In genomic region chr10:75088640-75089039, GRCh38 we compare ENCODE assay signal across 34 cellular contexts.
"Had no signal": no experiment of that assay in that cellular context is flagged by ENCODE, and none has a peak within 500 bp of the region (broad histone marks: within the 10 kb centered on the region; RNA-seq: fewer than 3 reads in every experiment).

No MANE protein-coding gene starts in this region.

- H3K27ac ChIP-seq: adrenal gland, ascending aorta, body of pancreas, brain microvascular endothelial cell, breast epithelium, cardiac muscle cell had no signal

- H3K4me1 ChIP-seq: adrenal gland, ascending aorta, breast epithelium had no signal

- H3K4me3 ChIP-seq: adrenal gland, ascending aorta, body of pancreas, breast epithelium, cardiac muscle cell had no signal

- H3K9me3 ChIP-seq: adrenal gland, ascending aorta, body of pancreas, breast epithelium had no signal

- ATAC-seq: activated naive CD4-positive, alpha-beta T cell treated with anti-CD3 and anti-CD28 coated beads, Interleukin-2, amount 50 U/mL, for 72 hours; activated naive CD8-positive, alpha-beta T cell treated with anti-CD3 and anti-CD28 coated beads, Interleukin-2, amount 50 U/mL, for 24 hours; activated T-cell treated with anti-CD3 and anti-CD28 coated beads, Interleukin-2, amount 50 U/mL, for 4 hours; activated T-cell treated with anti-CD3 and anti-CD28 coated beads, Interleukin-2, amount 50 U/mL, for 72 hours; activated T-helper 17 cell treated with anti-CD3 and anti-CD28 coated beads, Interleukin-2, amount 50 U/mL, for 72 hours; body of pancreas had no signal

- H3K36me3 ChIP-seq: adrenal gland, ascending aorta, brain microvascular endothelial cell, breast epithelium, cardiac muscle cell had no signal

- FAIRE-seq: astrocyte, bronchial epithelial cell had no signal

- H3K27me3 ChIP-seq: adrenal gland, ascending aorta, body of pancreas, brain microvascular endothelial cell, breast epithelium had no signal

- DNase-seq: activated effector memory CD4-positive, alpha-beta T cell treated with anti-CD3 and anti-CD28 coated beads, Interleukin-2, amount 50 U/mL, for 16 hours; activated effector memory CD4-positive, alpha-beta T cell treated with Interleukin-2 at 50 U/mL for 16 hours; activated gamma-delta T cell; activated gamma-delta T cell treated with Interleukin-2 at 50 U/mL for 16 hours; activated naive CD4-positive, alpha-beta T cell; activated naive CD4-positive, alpha-beta T cell treated with anti-CD3 and anti-CD28 coated beads for 36 hours; activated naive CD4-positive, alpha-beta T cell treated with anti-CD3 and anti-CD28 coated beads, Interleukin-2, amount 10 ng/mL, durations not matched to agents 7 days and 5 days; activated naive CD4-positive, alpha-beta T cell treated with anti-CD3 and anti-CD28 coated beads, Interleukin-2, amount 50 U/mL, for 16 hours; activated naive CD4-positive, alpha-beta T cell treated with Interleukin-2 at 50 U/mL for 16 hours; activated naive CD8-positive, alpha-beta T cell treated with anti-CD3 and anti-CD28 coated beads for 36 hours; activated naive CD8-positive, alpha-beta T cell treated with anti-CD3 and anti-CD28 coated beads, Interleukin-2, amount 10 ng/mL, durations not matched to agents 7 days and 5 days; activated naive CD8-positive, alpha-beta T cell treated with anti-CD3 and anti-CD28 coated beads, Interleukin-2, amount 50 U/mL, for 24 hours; activated T-cell treated with anti-CD3 and anti-CD28 coated beads, Interleukin-2, amount 50 U/mL, for 1 hour; activated T-cell treated with anti-CD3 and anti-CD28 coated beads, Interleukin-2, amount 50 U/mL, for 24 hours; activated T-cell treated with anti-CD3 and anti-CD28 coated beads, Interleukin-2, amount 50 U/mL, for 4 hours; activated T-cell treated with anti-CD3 and anti-CD28 coated beads, Interleukin-2, amount 50 U/mL, for 48 hours; activated T-cell treated with anti-CD3 and anti-CD28 coated beads, Interleukin-2, amount 50 U/mL, for 72 hours; adrenal gland; amniotic stem cell; amygdala; anterior cingulate cortex; aorta; body of pancreas; brain microvascular endothelial cell; caudate nucleus; central memory CD4-positive, alpha-beta T cell; cerebellar nuclear complex had no signal
